Comparison of ENCODE assay signal across 16 cellular contexts in genomic region chr1:76093931-76094330, GRCh38. TPM values are rescaled to one million over a fixed set of nuclear protein-coding genes. Genes with fewer than 3 reads are reported as not detected.
DNase-seq lines count a peak whose midpoint lies in the region; TF ChIP-seq lines count a peak whose summit lies in the region.
"Had no signal": no experiment of that assay in that cellular context is flagged by ENCODE, and none has a peak within 500 bp of the region (broad histone marks: within the 10 kb centered on the region; RNA-seq: fewer than 3 reads in every experiment).

No MANE protein-coding gene starts in this region.

- DNase-seq in foreskin melanocyte (peak; percentile 58), uterus (no peak), erythroblast (lab: John Stamatoyannopoulos, UW) (no peak), NCI-H510A (lab: John Stamatoyannopoulos, UW) (no peak)
- no peak for DNase-seq in activated CD4-positive, alpha-beta T cell treated with anti-CD3 and anti-CD28 coated beads for 48 hours
- DNase-seq: C1 segment of cervical spinal cord; Calu3; CD4-positive, alpha-beta memory T cell; COR-L47; DMS53; DMS79 treated with DMSO at 0.1 percent for 48 hours; GF-D8; H7; HCEC 1CT had no signal

- H3K27me3 Mint-ChIP-seq in nephron (ENCODE audit: low read depth): no peaks in the 10 kb centered on the region

- peak overlapping the region; percentile 81 to 92 (median 92) for H3K27ac Mint-ChIP-seq in nephron
- H3K27ac Mint-ChIP-seq: CD4-positive, alpha-beta memory T cell had no signal

- no peaks in the 10 kb centered on the region for H3K9me3 ChIP-seq in uterus

- no peaks in the 10 kb centered on the region for H3K36me3 ChIP-seq in uterus

- no peak for TF ChIP-seq POLR2A in uterus (IDR thresholded peaks at IDR 0.05)
- no peak for TF ChIP-seq POLR2A in erythroblast (IDR thresholded peaks at IDR 0.05; ENCODE audit: low read length)

- no peaks in the 10 kb centered on the region for H3K4me1 ChIP-seq in uterus

- intact Hi-C loops in uterus (cut with DNase I; ENCODE audit: low total_unique reads): no loop called here

- no peaks in the 10 kb centered on the region for H3K27me3 ChIP-seq in uterus

- H3K4me3 ChIP-seq in uterus: no peak overlapping the region

- H3K9me3 Mint-ChIP-seq in nephron: no peaks in the 10 kb centered on the region

- TF ChIP-seq CTCF in nephron (IDR thresholded peaks at IDR 0.05; ENCODE audit: unreplicated experiment in 3 of 3): no peak
- no peak for TF ChIP-seq CTCF in uterus (IDR thresholded peaks at IDR 0.05)

- H3K27ac ChIP-seq in uterus: peak overlapping the region; percentile 46 to 61

- no peaks in the 10 kb centered on the region for H3K36me3 Mint-ChIP-seq in nephron (ENCODE audit: low read depth)
- H3K36me3 Mint-ChIP-seq: CD4-positive, alpha-beta memory T cell had no signal

- H3K4me1 Mint-ChIP-seq in nephron: peaks cover 48% of the 10 kb centered on the region
- H3K4me1 Mint-ChIP-seq: CD4-positive, alpha-beta memory T cell had no signal

- peak overlapping the region in 1 of 3 experiments; percentile 6 for H3K4me3 Mint-ChIP-seq in nephron
- H3K4me3 Mint-ChIP-seq: CD4-positive, alpha-beta memory T cell had no signal

RNA-seq across cellular contexts. Expression of gene ST6GALNAC3, which starts 19.4 kb away (rescaled TPM):
- 10 to 100 TPM in 3 of 4 donors, 1 to 10 TPM in 1; 6.7 to 43.4 (median 21.1) TPM for total RNA-seq in uterus
- total RNA-seq: G401 had no signal
